24 cellular contexts compared by ENCODE assay signal in the genomic region with DNA sequence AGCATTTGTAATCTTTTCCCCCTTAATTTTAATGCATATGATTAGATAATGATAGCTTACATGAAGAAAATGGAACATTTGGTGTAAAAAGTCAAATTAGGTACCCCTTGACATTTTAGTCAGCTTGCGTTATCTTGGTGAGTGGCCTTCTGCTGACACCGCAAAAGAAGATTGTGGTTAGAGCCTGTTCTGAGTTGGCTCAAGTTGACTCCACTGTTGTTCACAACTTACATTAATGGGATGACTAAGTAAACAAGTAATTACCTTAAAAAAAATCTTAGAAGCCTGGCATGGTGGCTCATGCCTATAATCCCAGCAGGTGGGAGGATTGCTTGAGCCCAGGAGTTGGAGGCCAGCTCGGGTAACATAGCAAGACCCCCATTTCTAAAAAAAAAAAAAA. TPM values are rescaled to one million over a fixed set of nuclear protein-coding genes. Genes with fewer than 3 reads are reported as not detected.
"Had no signal": no experiment of that assay in that cellular context is flagged by ENCODE, and none has a peak within 500 bp of the region (broad histone marks: within the 10 kb centered on the region; RNA-seq: fewer than 3 reads in every experiment).

No MANE protein-coding gene starts in this region.

- H3K4me3 ChIP-seq: hepatocyte, left ventricle myocardium inferior, right lobe of liver, testis had no signal

- H3K4me1 ChIP-seq: right lobe of liver, testis had no signal

- H3K9me3 ChIP-seq: left ventricle myocardium inferior, right lobe of liver, testis had no signal

- DNase-seq: activated CD4-positive, alpha-beta T cell treated with anti-CD3 and anti-CD28 coated beads, Interleukin-2, amount 10 ng/mL, durations not matched to agents 24 days and 14 days; activated CD8-positive, alpha-beta memory T cell treated with anti-CD3 and anti-CD28 coated beads, Interleukin-2, amount 10 ng/mL, durations not matched to agents 7 days and 5 days; activated CD8-positive, alpha-beta T cell treated with anti-CD3 and anti-CD28 coated beads for 36 hours; activated gamma-delta T cell treated with Interleukin-2 at 50 U/mL for 16 hours; aorta; brain microvascular endothelial cell; dermis blood vessel endothelial cell; effector CD8-positive, alpha-beta T cell; glutamatergic neuron; kidney glomerular epithelial cell; left ventricle myocardium inferior; naive thymus-derived CD4-positive, alpha-beta T cell; posterior cingulate gyrus; right lobe of liver; small intestine; stimulated activated CD4-positive, alpha-beta T cell treated with anti-CD3 and anti-CD28 coated beads, Interleukin-2, amount 100 ng/mL, for 24 hours; stimulated activated naive B cell treated with anti-CD40 and anti-IgM and Interleukin-4, amounts not matched to agents 10 μg/mL and 1 μg/mL and 100 μg/mL, for 72 hours; testis had no signal

- H3K27me3 ChIP-seq: brain microvascular endothelial cell, hepatocyte, right lobe of liver, testis had no signal

- H3K27ac ChIP-seq: brain microvascular endothelial cell, hepatocyte, left ventricle myocardium inferior, right lobe of liver, testis, VCaP had no signal

- ATAC-seq: activated CD4-positive, CD25-positive, alpha-beta regulatory T cell treated with anti-CD3 and anti-CD28 coated beads, Interleukin-2, amount 50 U/mL, for 24 hours; activated CD8-positive, alpha-beta memory T cell treated with anti-CD3 and anti-CD28 coated beads, Interleukin-2, amount 10 ng/mL, durations not matched to agents 7 days and 5 days; activated CD8-positive, alpha-beta T cell treated with anti-CD3 and anti-CD28 coated beads for 36 hours; esophagus mucosa; naive thymus-derived CD4-positive, alpha-beta T cell; right lobe of liver; stimulated activated naive B cell treated with anti-CD40 and anti-IgM and Interleukin-4, amounts not matched to agents 10 μg/mL and 1 μg/mL and 100 μg/mL, for 72 hours had no signal

RNA-seq across cellular contexts. Expression of gene TMEM130, which starts 32.7 kb away (rescaled TPM):
- total RNA-seq: activated CD4-positive, alpha-beta T cell treated with anti-CD3 and anti-CD28 coated beads, Interleukin-2, amount 10 ng/mL, durations not matched to agents 24 days and 14 days; activated CD8-positive, alpha-beta memory T cell treated with anti-CD3 and anti-CD28 coated beads, Interleukin-2, amount 10 ng/mL, durations not matched to agents 7 days and 5 days; dermis blood vessel endothelial cell; esophagus mucosa; left ventricle myocardium inferior; lung microvascular endothelial cell; naive thymus-derived CD4-positive, alpha-beta T cell; right lobe of liver; T-helper 2 cell treated with Interferon-gamma antibody and Interleukin-4, amounts not matched to agents 100 ng/mL and 5 ng/mL, for 36 hours had no signal
